In genomic region chr20:57749131-57749690, GRCh38 we compare ENCODE assay signal across 9 cellular contexts. TPM values are rescaled to one million over a fixed set of nuclear protein-coding genes. Genes with fewer than 3 reads are reported as not detected.
DNase-seq lines count a peak whose midpoint lies in the region; ATAC-seq and TF ChIP-seq lines count a peak whose summit lies in the region.
"Had no signal": no experiment of that assay in that cellular context is flagged by ENCODE, and none has a peak within 500 bp of the region (broad histone marks: within the 10 kb centered on the region; RNA-seq: fewer than 3 reads in every experiment).

No MANE protein-coding gene starts in this region.

- no peak for DNase-seq in CD4-positive, alpha-beta T cell
- peak; percentile 58 for DNase-seq in RWPE2 (ENCODE audit: low spot score)
- DNase-seq in fibroblast of lung (ENCODE audit: low read depth in 2 of 2) = no peak
- peak; percentile 30 for DNase-seq in pons (ENCODE audit: low spot score)
- no peak for DNase-seq in DMS53 (lab: John Stamatoyannopoulos, UW)
- no peak for DNase-seq in NCI-H2107 treated with DMSO at 0.1 percent for 48 hours (lab: John Stamatoyannopoulos, UW; ENCODE audit: unreplicated experiment)
- DNase-seq in NCI-H774 (lab: John Stamatoyannopoulos, UW) = no peak

- no peak overlapping the region for H3K9ac ChIP-seq in fibroblast of lung (ENCODE audit: insufficient read depth, low read length)

- H3K9me3 Mint-ChIP-seq in CD4-positive, alpha-beta T cell = no peaks in the 10 kb centered on the region

- peaks cover 17% of the 10 kb centered on the region for H3K27me3 ChIP-seq in CD4-positive, alpha-beta T cell (ENCODE audit: control insufficient read depth, insufficient read depth, low read length)
- H3K27me3 ChIP-seq in RWPE2 (ENCODE audit: insufficient read depth, poor library complexity, severe bottlenecking) = no peaks in the 10 kb centered on the region
- peaks cover 3% of the 10 kb centered on the region for H3K27me3 ChIP-seq in fibroblast of lung (ENCODE audit: control insufficient read depth, insufficient read depth, low read length)

- intact Hi-C loops in CD4-positive, alpha-beta T cell (cut with DNase I, micrococcal nuclease) = no loop called here

- no peak overlapping the region for H3K4me3 ChIP-seq in RWPE2 (ENCODE audit: severe bottlenecking)
- H3K4me3 ChIP-seq in fibroblast of lung (replicated peaks in 1 of 4; ENCODE audit: control extremely low read depth in 1 of 4, insufficient read depth in 1 of 4, low read depth in 3 of 4, low read length in 4 of 4) = peak overlapping the region in 1 of 4 experiments; percentile 38

- TF ChIP-seq CTCF in CD4-positive, alpha-beta T cell (IDR thresholded peaks at IDR 0.05) = no peak
- no peak for TF ChIP-seq CTCF in RWPE2 (IDR thresholded peaks at IDR 0.05; ENCODE audit: poor library complexity, severe bottlenecking)
- TF ChIP-seq CTCF in fibroblast of lung (conservative IDR thresholded peaks at IDR 0.05 in 1 of 2, IDR thresholded peaks at IDR 0.05 in 1 of 2; ENCODE audit: low read depth in 1 of 2, low read length in 2 of 2) = no peak

- H3K9me3 ChIP-seq in CD4-positive, alpha-beta T cell (ENCODE audit: control insufficient read depth, low read length) = no peaks in the 10 kb centered on the region
- H3K9me3 ChIP-seq in RWPE2 (ENCODE audit: severe bottlenecking) (no peaks in the 10 kb centered on the region), fibroblast of lung (ENCODE audit: control insufficient read depth, insufficient read depth, low read depth, low read length) (no peaks in the 10 kb centered on the region)

- H3K36me3 Mint-ChIP-seq in CD4-positive, alpha-beta T cell (ENCODE audit: low read depth) = no peaks in the 10 kb centered on the region

- no peak for ATAC-seq in CD4-positive, alpha-beta T cell (ENCODE audit: poor library complexity)
- ATAC-seq in RWPE2 (ENCODE audit: low read depth) (peak; percentile 28), HG03457 (IDR thresholded peaks at IDR 0.05; ENCODE audit: unreplicated experiment) (no peak)

- H3K36me3 ChIP-seq in RWPE2 (ENCODE audit: low read depth) = no peaks in the 10 kb centered on the region
- no peaks in the 10 kb centered on the region for H3K36me3 ChIP-seq in fibroblast of lung (ENCODE audit: control insufficient read depth, insufficient read depth, low read length)

- no peak overlapping the region for H3K27ac ChIP-seq in CD4-positive, alpha-beta T cell (ENCODE audit: low read depth, low read length)
- H3K27ac ChIP-seq in RWPE2 (ENCODE audit: poor library complexity, severe bottlenecking) (peak overlapping the region; percentile 56), fibroblast of lung (ENCODE audit: insufficient read depth, low read length) (no peak overlapping the region)
- H3K27ac ChIP-seq: epithelial cell of prostate had no signal

- H3K4me3 Mint-ChIP-seq in CD4-positive, alpha-beta T cell = peak overlapping the region; percentile 62

- H4K20me1 ChIP-seq in fibroblast of lung (ENCODE audit: control insufficient read depth, extremely low read depth, insufficient read depth, low read length) = no peaks in the 10 kb centered on the region

- peaks cover 9% of the 10 kb centered on the region for H3K4me1 Mint-ChIP-seq in CD4-positive, alpha-beta T cell (ENCODE audit: low read depth)

- no peaks in the 10 kb centered on the region for H3K79me2 ChIP-seq in fibroblast of lung (ENCODE audit: control insufficient read depth, insufficient read depth, low read length)

- H3K27me3 Mint-ChIP-seq in CD4-positive, alpha-beta T cell = peaks cover 33% of the 10 kb centered on the region

- CTCF ChIA-PET in CD4-positive, alpha-beta T cell (lab: Charles Lee) = no interaction called here

- peak overlapping the region; percentile 80 for H3K4me2 ChIP-seq in fibroblast of lung (ENCODE audit: extremely low read depth, insufficient read depth, low read length)

- H2AFZ ChIP-seq in fibroblast of lung (ENCODE audit: low read length) = no peak overlapping the region

- peak overlapping the region; percentile 2 for H3K27ac Mint-ChIP-seq in CD4-positive, alpha-beta T cell

- POLR2A ChIA-PET in CD4-positive, alpha-beta T cell (lab: Charles Lee) = no interaction called here

- peaks cover 14% of the 10 kb centered on the region for H3K4me1 ChIP-seq in RWPE2 (ENCODE audit: insufficient read depth, poor library complexity, severe bottlenecking)
- H3K4me1 ChIP-seq in fibroblast of lung (ENCODE audit: control insufficient read depth, extremely low read depth, insufficient read depth, low read length) = no peaks in the 10 kb centered on the region

RNA-seq across cellular contexts. Expression of gene PMEPA1, which starts 39.4 kb away (rescaled TPM):
- total RNA-seq in CD4-positive, alpha-beta T cell = 10 to 100 TPM; 15.7 to 18.0 TPM
- 0.33 and 1.0 TPM in 2 replicates for total RNA-seq in fibroblast of lung
- polyA plus RNA-seq in fibroblast of lung = 0.19 and 1.0 TPM in 2 replicates
- 0.51 and 2.4 TPM in 2 replicates for polyA plus RNA-seq in fibroblast of lung (2012)
- polyA minus RNA-seq in fibroblast of lung (ENCODE audit: low replicate concordance) = 0.27 and 1.8 TPM in 2 replicates

Comparison
In these comparisons a context has a peak if more than half of its experiments do, and no peak if none do; other contexts are left out.
1. DNase-seq: peak in RWPE2 (single experiment) and pons (single experiment); none in CD4-positive, alpha-beta T cell (0 of 10), fibroblast of lung (0 of 2), DMS53 (single experiment), NCI-H2107 treated with DMSO at 0.1 percent for 48 hours (single experiment) and NCI-H774 (single experiment).